34 cellular contexts compared by ENCODE assay signal in genomic region chr7:81317741-81318140, GRCh38.
"Had no signal": no experiment of that assay in that cellular context is flagged by ENCODE, and none has a peak within 500 bp of the region (broad histone marks: within the 10 kb centered on the region; RNA-seq: fewer than 3 reads in every experiment).

No MANE protein-coding gene starts in this region.

- H3K9me3 Mint-ChIP-seq: activated B cell treated with CpG ODN at 0.5 μM for 24 hours; activated CD4-positive, alpha-beta T cell treated with anti-CD3 and anti-CD28 coated beads, Interleukin-2, amount 10 ng/mL, durations not matched to agents 24 days and 14 days; activated CD8-positive, alpha-beta T cell treated with anti-CD3 and anti-CD28 coated beads for 36 hours; activated naive CD4-positive, alpha-beta T cell treated with anti-CD3 and anti-CD28 coated beads for 36 hours; activated naive CD8-positive, alpha-beta T cell treated with anti-CD3 and anti-CD28 coated beads for 36 hours; activated T-helper 1 cell treated with anti-CD3 and anti-CD28 coated beads, Interleukin-12 subunit alpha, Interleukin-12 subunit beta, Interleukin-2, Interleukin-4 antibody, amounts not matched to agents 30 ng/mL and 10 ng/mL and 1 ng/mL, durations not matched to agents 14 hours and 24 hours and 36 hours; T-helper 1 cell treated with Interleukin-12 subunit alpha and Interleukin-12 subunit beta and Interleukin-4 antibody, amounts not matched to agents 30 μg/mL and 1 μg/mL, for 36 hours; T-helper 2 cell treated with Interferon-gamma antibody and Interleukin-4, amounts not matched to agents 5 μg/mL and 100 μg/mL, for 36 hours had no signal

- H3K4me1 Mint-ChIP-seq: activated B cell treated with CpG ODN at 0.5 μM for 24 hours; activated CD4-positive, alpha-beta T cell treated with anti-CD3 and anti-CD28 coated beads, Interleukin-2, amount 10 ng/mL, durations not matched to agents 24 days and 14 days; activated naive CD8-positive, alpha-beta T cell treated with anti-CD3 and anti-CD28 coated beads for 36 hours; activated T-helper 17 cell treated with anti-CD3 and anti-CD28 coated beads, Interleukin-2, amount 50 U/mL, for 72 hours had no signal

- H3K36me3 Mint-ChIP-seq: activated CD4-positive, alpha-beta memory T cell treated with anti-CD3 and anti-CD28 coated beads for 36 hours; activated naive CD4-positive, alpha-beta T cell treated with anti-CD3 and anti-CD28 coated beads, Interleukin-2, amount 50 U/mL, for 72 hours; activated naive CD8-positive, alpha-beta T cell treated with anti-CD3 and anti-CD28 coated beads for 36 hours had no signal

- ATAC-seq: activated CD8-positive, alpha-beta T cell treated with anti-CD3 and anti-CD28 coated beads for 36 hours; activated naive CD4-positive, alpha-beta T cell treated with anti-CD3 and anti-CD28 coated beads, Interleukin-2, amount 50 U/mL, for 72 hours; activated T-cell treated with anti-CD3 and anti-CD28 coated beads, Interleukin-2, amount 50 U/mL, for 4 hours; activated T-cell treated with anti-CD3 and anti-CD28 coated beads, Interleukin-2, amount 50 U/mL, for 72 hours; activated T-helper 17 cell treated with anti-CD3 and anti-CD28 coated beads, Interleukin-2, amount 50 U/mL, for 72 hours; body of pancreas had no signal

- H3K4me1 ChIP-seq: adrenal gland, breast epithelium had no signal

- H3K9me3 ChIP-seq: adrenal gland, body of pancreas, breast epithelium had no signal

- H3K27me3 Mint-ChIP-seq: activated B cell treated with CpG ODN at 0.5 μM for 24 hours; activated CD4-positive, alpha-beta memory T cell treated with anti-CD3 and anti-CD28 coated beads for 36 hours; activated CD4-positive, alpha-beta T cell treated with anti-CD3 and anti-CD28 coated beads, Interleukin-2, amount 10 ng/mL, durations not matched to agents 24 days and 14 days; activated CD8-positive, alpha-beta T cell treated with anti-CD3 and anti-CD28 coated beads for 36 hours; activated naive CD8-positive, alpha-beta T cell treated with anti-CD3 and anti-CD28 coated beads for 36 hours; activated T-helper 17 cell treated with anti-CD3 and anti-CD28 coated beads, Interleukin-2, amount 50 U/mL, for 72 hours had no signal

- H3K27me3 ChIP-seq: adrenal gland, body of pancreas, brain microvascular endothelial cell, breast epithelium had no signal

- H3K4me3 Mint-ChIP-seq: activated B cell treated with CpG ODN at 0.5 μM for 24 hours; activated CD4-positive, alpha-beta memory T cell treated with anti-CD3 and anti-CD28 coated beads for 36 hours; activated CD4-positive, alpha-beta T cell treated with anti-CD3 and anti-CD28 coated beads, Interleukin-2, amount 10 ng/mL, durations not matched to agents 24 days and 14 days; activated CD8-positive, alpha-beta T cell treated with anti-CD3 and anti-CD28 coated beads for 36 hours; activated naive CD4-positive, alpha-beta T cell treated with anti-CD3 and anti-CD28 coated beads for 36 hours; activated naive CD8-positive, alpha-beta T cell treated with anti-CD3 and anti-CD28 coated beads for 36 hours; activated T-cell treated with anti-CD3 and anti-CD28 coated beads, Interleukin-2, amount 50 U/mL, for 4 hours; activated T-cell treated with anti-CD3 and anti-CD28 coated beads, Interleukin-2, amount 50 U/mL, for 72 hours; activated T-helper 1 cell treated with anti-CD3 and anti-CD28 coated beads, Interleukin-12 subunit alpha, Interleukin-12 subunit beta, Interleukin-2, Interleukin-4 antibody, amounts not matched to agents 30 ng/mL and 10 ng/mL and 1 ng/mL, durations not matched to agents 14 hours and 24 hours and 36 hours; activated T-helper 17 cell treated with anti-CD3 and anti-CD28 coated beads, Interleukin-2, amount 50 U/mL, for 72 hours; T-helper 1 cell treated with Interleukin-12 subunit alpha and Interleukin-12 subunit beta and Interleukin-4 antibody, amounts not matched to agents 30 μg/mL and 1 μg/mL, for 36 hours; T-helper 2 cell treated with Interferon-gamma antibody and Interleukin-4, amounts not matched to agents 5 μg/mL and 100 μg/mL, for 36 hours had no signal

- H3K4me3 ChIP-seq: adrenal gland, body of pancreas, breast epithelium had no signal

- H3K27ac Mint-ChIP-seq: activated B cell treated with CpG ODN at 0.5 μM for 24 hours; activated CD4-positive, alpha-beta memory T cell treated with anti-CD3 and anti-CD28 coated beads for 36 hours; activated CD4-positive, alpha-beta T cell treated with anti-CD3 and anti-CD28 coated beads, Interleukin-2, amount 10 ng/mL, durations not matched to agents 24 days and 14 days; activated CD8-positive, alpha-beta T cell treated with anti-CD3 and anti-CD28 coated beads for 36 hours; activated naive CD4-positive, alpha-beta T cell treated with anti-CD3 and anti-CD28 coated beads for 36 hours; activated naive CD4-positive, alpha-beta T cell treated with anti-CD3 and anti-CD28 coated beads, Interleukin-2, amount 50 U/mL, for 72 hours; activated naive CD8-positive, alpha-beta T cell treated with anti-CD3 and anti-CD28 coated beads for 36 hours; activated T-cell treated with anti-CD3 and anti-CD28 coated beads, Interleukin-2, amount 50 U/mL, for 72 hours; activated T-helper 1 cell treated with anti-CD3 and anti-CD28 coated beads, Interleukin-12 subunit alpha, Interleukin-12 subunit beta, Interleukin-2, Interleukin-4 antibody, amounts not matched to agents 30 ng/mL and 10 ng/mL and 1 ng/mL, durations not matched to agents 14 hours and 24 hours and 36 hours; activated T-helper 17 cell treated with anti-CD3 and anti-CD28 coated beads, Interleukin-2, amount 50 U/mL, for 72 hours; T-helper 1 cell treated with Interleukin-12 subunit alpha and Interleukin-12 subunit beta and Interleukin-4 antibody, amounts not matched to agents 30 μg/mL and 1 μg/mL, for 36 hours; T-helper 2 cell treated with Interferon-gamma antibody and Interleukin-4, amounts not matched to agents 5 μg/mL and 100 μg/mL, for 36 hours had no signal

- DNase-seq: activated B cell treated with CpG ODN at 0.5 μM for 24 hours; activated CD4-positive, alpha-beta memory T cell treated with anti-CD3 and anti-CD28 coated beads for 36 hours; activated CD4-positive, alpha-beta T cell treated with anti-CD3 and anti-CD28 coated beads for 4 hours; activated CD4-positive, alpha-beta T cell treated with anti-CD3 and anti-CD28 coated beads, Interleukin-2, amount 10 ng/mL, durations not matched to agents 24 days and 14 days; activated CD4-positive, alpha-beta T cell treated with anti-CD3 and anti-CD28 coated beads, Interleukin-2, amount 50 U/mL, for 1 hour; activated CD4-positive, alpha-beta T cell treated with anti-CD3 and anti-CD28 coated beads, Interleukin-2, amount 50 U/mL, for 4 hours; activated CD4-positive, CD25-positive, alpha-beta regulatory T cell treated with anti-CD3 and anti-CD28 coated beads, Interleukin-2, amount 50 U/mL, for 72 hours; activated CD8-positive, alpha-beta memory T cell treated with anti-CD3 and anti-CD28 coated beads, Interleukin-2, amount 50 U/mL, for 4 hours; activated CD8-positive, alpha-beta T cell treated with anti-CD3 and anti-CD28 coated beads for 36 hours; activated effector memory CD4-positive, alpha-beta T cell treated with anti-CD3 and anti-CD28 coated beads, Interleukin-2, amount 50 U/mL, for 16 hours; activated gamma-delta T cell treated with Interleukin-2 at 50 U/mL for 16 hours; activated naive CD4-positive, alpha-beta T cell; activated naive CD4-positive, alpha-beta T cell treated with anti-CD3 and anti-CD28 coated beads for 36 hours; activated naive CD4-positive, alpha-beta T cell treated with anti-CD3 and anti-CD28 coated beads, Interleukin-2, amount 50 U/mL, for 16 hours; activated naive CD8-positive, alpha-beta T cell treated with anti-CD3 and anti-CD28 coated beads for 36 hours; activated T-cell treated with anti-CD3 and anti-CD28 coated beads for 4 hours; activated T-cell treated with anti-CD3 and anti-CD28 coated beads, Interleukin-2, amount 50 U/mL, for 1 hour; activated T-cell treated with anti-CD3 and anti-CD28 coated beads, Interleukin-2, amount 50 U/mL, for 4 hours; activated T-cell treated with anti-CD3 and anti-CD28 coated beads, Interleukin-2, amount 50 U/mL, for 72 hours; adrenal gland; amniotic stem cell; aorta; body of pancreas; brain microvascular endothelial cell; central memory CD4-positive, alpha-beta T cell; T-helper 2 cell; T-helper 9 cell had no signal

- H3K36me3 ChIP-seq: adrenal gland, brain microvascular endothelial cell, breast epithelium had no signal

- H3K27ac ChIP-seq: adrenal gland, body of pancreas, brain microvascular endothelial cell, breast epithelium, VCaP had no signal
